Comparison of ENCODE assay signal across 12 cellular contexts in the genomic region with DNA sequence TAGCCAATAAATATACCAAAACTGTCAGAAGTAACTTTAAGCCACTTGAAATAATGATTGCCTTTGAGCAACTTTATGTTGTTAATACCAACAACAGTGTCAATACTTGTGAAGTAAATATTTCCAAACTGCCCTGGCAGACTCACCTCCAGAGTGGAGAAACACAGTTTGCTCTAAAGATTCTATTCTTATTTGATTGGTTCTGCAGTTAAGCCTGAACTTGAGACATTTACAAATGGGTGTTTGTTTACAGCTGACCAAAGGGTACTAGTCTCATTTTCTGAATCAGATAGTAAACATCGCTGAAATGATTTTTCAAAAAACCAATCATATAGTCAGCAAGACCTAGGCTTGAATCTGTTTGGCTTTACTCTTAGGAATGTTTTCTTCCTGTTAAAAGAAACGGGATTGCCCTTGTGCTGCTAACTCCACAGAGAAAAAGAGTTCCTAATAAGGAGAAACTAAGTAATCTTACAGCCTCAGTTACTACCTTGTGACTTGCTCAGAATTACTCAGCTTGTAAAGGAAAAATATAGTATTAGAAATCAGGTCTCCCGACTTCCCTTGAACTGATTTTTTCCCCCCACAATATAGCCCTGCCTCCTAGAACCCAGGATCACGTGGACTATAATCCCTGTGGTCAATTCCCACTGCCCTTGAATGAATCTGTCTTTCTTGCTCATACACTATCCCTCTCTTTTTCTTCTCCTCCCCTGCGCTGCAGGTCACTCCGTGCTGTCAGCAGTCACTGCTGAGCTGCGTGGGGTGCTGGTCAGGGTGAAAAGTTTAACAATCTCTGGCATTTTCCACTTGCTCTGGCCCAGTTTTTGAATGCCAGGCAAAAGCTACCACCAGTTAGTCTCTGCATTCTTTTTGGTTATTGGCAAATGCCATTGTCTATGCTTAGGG. TPM values are rescaled to one million over a fixed set of nuclear protein-coding genes. Genes with fewer than 3 reads are reported as not detected.
DNase-seq lines count a peak whose midpoint lies in the region; TF ChIP-seq lines count a peak whose summit lies in the region.
"Had no signal": no experiment of that assay in that cellular context is flagged by ENCODE, and none has a peak within 500 bp of the region (broad histone marks: within the 10 kb centered on the region; RNA-seq: fewer than 3 reads in every experiment).

No MANE protein-coding gene starts in this region.

- H3K4me1 ChIP-seq in right atrium auricular region (peaks cover 0 to 37% of the 10 kb centered on the region in 2 donors), prostate gland (replicated peaks) (peaks cover 13% of the 10 kb centered on the region)

- 19% methylated on average over 7 of the region's 7 CpGs for WGBS in prostate gland

- H3K9me3 ChIP-seq in right atrium auricular region (no peaks in the 10 kb centered on the region), prostate gland (no peaks in the 10 kb centered on the region)

- no peaks in the 10 kb centered on the region for H3K36me3 ChIP-seq in right atrium auricular region
- no peaks in the 10 kb centered on the region for H3K36me3 ChIP-seq in prostate gland

- peak; percentile 30 for DNase-seq in AG20443 (ENCODE audit: low spot score)
- DNase-seq in astrocyte of the spinal cord (ENCODE audit: low read depth, low spot score): peak; percentile 25
- DNase-seq in right atrium auricular region (ENCODE audit: low spot score): no peak
- no peak for DNase-seq in prostate gland (ENCODE audit: low spot score)
- no peak for DNase-seq in SHP77 treated with DMSO at 0.1 percent for 48 hours (lab: John Stamatoyannopoulos, UW)
- DNase-seq in COLO668 (lab: John Stamatoyannopoulos, UW; ENCODE audit: unreplicated experiment): no peak
- no peak for DNase-seq in inferior parietal cortex (ENCODE audit: extremely low spot score)
- DNase-seq in Ammon's horn (ENCODE audit: low spot score): no peak
- DNase-seq: activated CD4-positive, alpha-beta T cell treated with anti-CD3 and anti-CD28 coated beads, Interleukin-2, amount 50 U/mL, for 4 hours; cerebellar nuclear complex had no signal

- in situ Hi-C loops in astrocyte of the spinal cord (cut with HindIII; ENCODE audit: low sequenced_read_pairs): no loop called here

- H3K27ac ChIP-seq in right atrium auricular region (peak overlapping the region; percentile 72 to 75), prostate gland (peak overlapping the region; percentile 71 to 80)

- H3K27me3 ChIP-seq in right atrium auricular region (no peaks in the 10 kb centered on the region), prostate gland (replicated peaks; ENCODE audit: insufficient read depth) (no peaks in the 10 kb centered on the region)

- no peak overlapping the region for H3K4me3 ChIP-seq in astrocyte of the spinal cord (ENCODE audit: low read depth, low read length)
- H3K4me3 ChIP-seq in right atrium auricular region: no peak overlapping the region
- H3K4me3 ChIP-seq in prostate gland: no peak overlapping the region
- H3K4me3 ChIP-seq: GM12878 had no signal

- intact Hi-C loops in prostate gland (cut with DNase I): no loop called here

- no peak for TF ChIP-seq POLR2A in prostate gland (IDR thresholded peaks at IDR 0.05)

- TF ChIP-seq CTCF in astrocyte of the spinal cord (IDR thresholded peaks at IDR 0.05; ENCODE audit: low read depth, low read length) (no peak), right atrium auricular region (IDR thresholded peaks at IDR 0.05) (no peak), prostate gland (IDR thresholded peaks at IDR 0.05) (no peak)

RNA-seq across cellular contexts. Expression of gene MYOC, which starts 1.6 kb away (rescaled TPM):
- total RNA-seq in right atrium auricular region (1 to 10 TPM; 2.8 to 4.4 TPM), prostate gland (1 to 10 TPM; 3.7 to 5.7 TPM)
- total RNA-seq: GM12878 had no signal

RNA-seq across cellular contexts. Expression of gene MYOCOS, which starts 32.0 kb away (rescaled TPM):
- not detected for total RNA-seq in right atrium auricular region
- total RNA-seq in prostate gland: not detected
- total RNA-seq: lower leg skin had no signal

Comparison
In these comparisons a context has a peak if more than half of its experiments do, and no peak if none do; other contexts are left out.
1. DNase-seq: peak in AG20443 (single experiment) and astrocyte of the spinal cord (single experiment); none in right atrium auricular region (single experiment), prostate gland (single experiment), SHP77 treated with DMSO at 0.1 percent for 48 hours (single experiment), COLO668 (single experiment), inferior parietal cortex (single experiment) and Ammon's horn (single experiment).